Comparison of ENCODE assay signal across 13 cellular contexts in the genomic region with DNA sequence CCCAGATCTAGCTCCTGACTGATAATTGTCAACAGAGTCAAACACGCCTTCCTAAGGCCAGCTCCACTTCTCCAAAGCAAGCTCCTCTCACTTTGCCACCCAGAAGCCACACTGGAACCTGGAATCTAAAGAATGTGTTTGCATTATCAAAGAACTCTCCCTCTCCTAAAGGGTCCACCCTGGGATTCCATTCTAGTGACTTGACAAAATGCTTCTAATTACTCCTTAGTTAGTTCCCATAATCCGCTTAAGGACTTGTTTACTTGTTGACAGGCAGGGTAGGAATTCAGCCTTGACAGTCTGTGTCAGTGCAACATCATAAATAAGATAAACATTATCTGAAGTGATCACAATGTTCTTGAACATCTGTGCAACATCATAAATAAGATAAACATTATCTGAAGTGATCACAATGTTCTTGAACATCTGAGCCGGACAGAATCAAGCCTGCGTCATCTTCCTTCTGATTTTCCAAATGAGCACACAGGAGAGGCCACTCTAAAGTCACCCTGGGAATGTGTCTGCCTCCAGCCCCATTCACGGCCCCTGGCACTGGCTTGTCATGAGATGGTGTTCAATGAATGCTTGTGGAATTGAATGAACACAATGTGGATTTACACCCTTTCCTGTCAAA.
DNase-seq lines count a peak whose midpoint lies in the region; ATAC-seq, FAIRE-seq and TF ChIP-seq lines count a peak whose summit lies in the region.
"Had no signal": no experiment of that assay in that cellular context is flagged by ENCODE, and none has a peak within 500 bp of the region (broad histone marks: within the 10 kb centered on the region; RNA-seq: fewer than 3 reads in every experiment).

No MANE protein-coding gene starts in this region.

- peak; percentile 49 for DNase-seq in GM23248
- DNase-seq in SW 1271 (lab: John Stamatoyannopoulos, UW) = peak; percentile 8 to 66
- peak; percentile 81 to 89 for DNase-seq in foreskin fibroblast
- DNase-seq in osteocyte (ENCODE audit: extremely low spot score, unreplicated experiment) = no peak
- no peak for DNase-seq in kidney
- DNase-seq in D341Med (ENCODE audit: low spot score) = no peak
- DNase-seq: activated T-cell treated with anti-CD3 and anti-CD28 coated beads, Interleukin-2, amount 50 U/mL, for 72 hours; nephron progenitor cell had no signal

- no peaks in the 10 kb centered on the region for H3K36me3 Mint-ChIP-seq in osteocyte (ENCODE audit: unreplicated experiment)

- intact Hi-C loops in kidney (cut with DNase I) = no loop called here

- H3K36me3 ChIP-seq in GM23248 (ENCODE audit: low read depth) = no peaks in the 10 kb centered on the region
- H3K36me3 ChIP-seq in kidney (ENCODE audit: control insufficient read depth in 1 of 2, insufficient read depth in 2 of 2, low read length in 2 of 2) = no peaks in the 10 kb centered on the region
- H3K36me3 ChIP-seq: vagina had no signal

- H3K27ac Mint-ChIP-seq in osteocyte (ENCODE audit: unreplicated experiment) = peak overlapping the region; percentile 53
- H3K27ac Mint-ChIP-seq: activated T-cell treated with anti-CD3 and anti-CD28 coated beads, Interleukin-2, amount 50 U/mL, for 72 hours; nephron progenitor cell; T-helper 2 cell treated with Interferon-gamma antibody and Interleukin-4, amounts not matched to agents 5 μg/mL and 100 μg/mL, for 36 hours had no signal

- H3K9me2 ChIP-seq in GM23248 (ENCODE audit: insufficient read depth) = no peaks in the 10 kb centered on the region

- in situ Hi-C loops in GM23248 (cut with MboI) = no loop called here

- H3F3A ChIP-seq in GM23248 (ENCODE audit: insufficient read depth) = peaks cover 43% of the 10 kb centered on the region

- H4K20me1 ChIP-seq in GM23248 (ENCODE audit: insufficient read depth) = no peaks in the 10 kb centered on the region

- H3K4me1 ChIP-seq in GM23248 (ENCODE audit: insufficient read depth) (peaks cover 42% of the 10 kb centered on the region), kidney (ENCODE audit: control insufficient read depth in 1 of 2, insufficient read depth in 1 of 2, low read depth in 1 of 2, low read length in 2 of 2) (no peaks in the 10 kb centered on the region)
- H3K4me1 ChIP-seq: vagina had no signal

- H3K9me3 ChIP-seq in GM23248 (ENCODE audit: low read depth) (no peaks in the 10 kb centered on the region), kidney (ENCODE audit: control insufficient read depth in 1 of 2, low read length in 2 of 2) (no peaks in the 10 kb centered on the region)
- H3K9me3 ChIP-seq: vagina had no signal

- H3K4me2 ChIP-seq in GM23248 (ENCODE audit: unreplicated experiment) = peak overlapping the region; percentile 81

- WGBS in GM23248 (ENCODE audit: low coverage in 1 of 2, low lambda C conversion rate in 2 of 2, missing lambda C conversion rate in 2 of 2), 2 experiments = 21 to 26% methylated on average over 5 of the region's 5 CpGs

- H3K79me2 ChIP-seq in GM23248 (ENCODE audit: insufficient read depth) = no peaks in the 10 kb centered on the region

- peak overlapping the region; percentile 43; the same call in 1 of the 2 replicates for H3K9ac ChIP-seq in GM23248
- no peak overlapping the region for H3K9ac ChIP-seq in kidney (ENCODE audit: low read length in 2 of 2)

- H3K4me3 Mint-ChIP-seq in osteocyte (ENCODE audit: unreplicated experiment) = no peak overlapping the region
- H3K4me3 Mint-ChIP-seq: activated T-cell treated with anti-CD3 and anti-CD28 coated beads, Interleukin-2, amount 50 U/mL, for 72 hours; nephron progenitor cell; T-helper 2 cell treated with Interferon-gamma antibody and Interleukin-4, amounts not matched to agents 5 μg/mL and 100 μg/mL, for 36 hours had no signal

- H3K27ac ChIP-seq in GM23248 (peak overlapping the region; percentile 52), kidney (ENCODE audit: low read depth in 2 of 2, low read length in 2 of 2) (no peak overlapping the region)
- H3K27ac ChIP-seq: vagina had no signal

- no peaks in the 10 kb centered on the region for H3K27me3 ChIP-seq in GM23248 (replicated peaks; ENCODE audit: insufficient read depth)
- H3K27me3 ChIP-seq: vagina had no signal

- TF ChIP-seq CTCF in foreskin fibroblast (IDR thresholded peaks at IDR 0.05; ENCODE audit: low read depth, low read length) (no peak), osteocyte (IDR thresholded peaks at IDR 0.05) (no peak), kidney (IDR thresholded peaks at IDR 0.05; ENCODE audit: borderline replicate concordance, extremely low read depth, insufficient read depth) (no peak)

- peak overlapping the region; percentile 68 for H3K4me3 ChIP-seq in GM23248
- H3K4me3 ChIP-seq in foreskin fibroblast (ENCODE audit: low read depth in 1 of 2, low read length in 2 of 2) = no peak overlapping the region
- no peak overlapping the region for H3K4me3 ChIP-seq in kidney (ENCODE audit: low read length in 2 of 2)
- H3K4me3 ChIP-seq: K562, vagina had no signal

- FAIRE-seq in kidney (lab: Jason Lieb, UNC) = no peak
- FAIRE-seq: K562 had no signal

- peak overlapping the region; percentile 33; the same call in 1 of the 2 replicates for H2AFZ ChIP-seq in GM23248

- ATAC-seq in GM18868 (IDR thresholded peaks at IDR 0.05; ENCODE audit: unreplicated experiment) = no peak
- ATAC-seq in GM21786 (IDR thresholded peaks at IDR 0.05; ENCODE audit: unreplicated experiment) = no peak
- ATAC-seq: activated T-cell treated with anti-CD3 and anti-CD28 coated beads, Interleukin-2, amount 50 U/mL, for 72 hours; K562 had no signal

- H3K4me1 Mint-ChIP-seq in osteocyte (ENCODE audit: unreplicated experiment) = peaks cover 50% of the 10 kb centered on the region

- H3K9me3 Mint-ChIP-seq in osteocyte (ENCODE audit: unreplicated experiment) = no peaks in the 10 kb centered on the region
- H3K9me3 Mint-ChIP-seq: activated T-cell treated with anti-CD3 and anti-CD28 coated beads, Interleukin-2, amount 50 U/mL, for 72 hours; nephron progenitor cell; T-helper 2 cell treated with Interferon-gamma antibody and Interleukin-4, amounts not matched to agents 5 μg/mL and 100 μg/mL, for 36 hours had no signal

- H3K27me3 Mint-ChIP-seq in osteocyte (ENCODE audit: unreplicated experiment) = no peaks in the 10 kb centered on the region

Comparison
In these comparisons a context has a peak if more than half of its experiments do, and no peak if none do; other contexts are left out.
1. DNase-seq: peak in GM23248 (single experiment), SW 1271 (2 of 2) and foreskin fibroblast (2 of 2); none in osteocyte (single experiment), kidney (single experiment) and D341Med (single experiment).